In genomic region chr6:155623450-155624178, GRCh38 we compare ENCODE assay signal across 16 cellular contexts.
DNase-seq lines count a peak whose midpoint lies in the region; ATAC-seq and TF ChIP-seq lines count a peak whose summit lies in the region.
"Had no signal": no experiment of that assay in that cellular context is flagged by ENCODE, and none has a peak within 500 bp of the region (broad histone marks: within the 10 kb centered on the region; RNA-seq: fewer than 3 reads in every experiment).

No MANE protein-coding gene starts in this region.

- H3K27me3 ChIP-seq in HUES6 (ENCODE audit: control insufficient read depth, insufficient read depth, low read length), result no peaks in the 10 kb centered on the region
- no peaks in the 10 kb centered on the region for H3K27me3 ChIP-seq in endodermal cell (ENCODE audit: control insufficient read depth, insufficient read depth, low read length, poor library complexity, severe bottlenecking)
- no peaks in the 10 kb centered on the region for H3K27me3 ChIP-seq in iPS-18a (ENCODE audit: control insufficient read depth, insufficient read depth, low read length)
- H3K27me3 ChIP-seq: BE2C had no signal

- H3K27ac ChIP-seq in HUES6 (ENCODE audit: low read depth, low read length) (peak overlapping the region; percentile 85), endodermal cell (ENCODE audit: low read depth, low read length) (no peak overlapping the region), iPS-18a (ENCODE audit: low read length) (peak overlapping the region; percentile 81)
- H3K27ac ChIP-seq: A549, C4-2B had no signal

- H3K4me3 ChIP-seq in HUES6 (ENCODE audit: low read depth, low read length) (0 out of 2 replicates have a peak overlapping the region, but pooled peaks have one; percentile 19), endodermal cell (ENCODE audit: low read length) (no peak overlapping the region), iPS-18a (ENCODE audit: low read length) (no peak overlapping the region)
- H3K4me3 ChIP-seq: A549 had no signal

- ATAC-seq in GM19395 (IDR thresholded peaks at IDR 0.05; ENCODE audit: unreplicated experiment), result no peak
- ATAC-seq: A549 had no signal

- no peaks in the 10 kb centered on the region for H3K36me3 Mint-ChIP-seq in endodermal cell (ENCODE audit: low read depth)
- H3K36me3 Mint-ChIP-seq: CD4-positive, alpha-beta memory T cell had no signal

- H3K36me3 ChIP-seq in HUES6 (ENCODE audit: control insufficient read depth, insufficient read depth, low read length) (no peaks in the 10 kb centered on the region), endodermal cell (ENCODE audit: control insufficient read depth, insufficient read depth, low read length) (no peaks in the 10 kb centered on the region), iPS-18a (ENCODE audit: control insufficient read depth, low read depth, low read length) (no peaks in the 10 kb centered on the region)
- H3K36me3 ChIP-seq: BE2C had no signal

- H3K27ac Mint-ChIP-seq in endodermal cell, result peak overlapping the region; percentile 22
- H3K27ac Mint-ChIP-seq: CD4-positive, alpha-beta memory T cell had no signal

- peaks cover 7% of the 10 kb centered on the region for H3K4me1 Mint-ChIP-seq in endodermal cell

- H3K4me3 Mint-ChIP-seq in endodermal cell, result no peak overlapping the region
- H3K4me3 Mint-ChIP-seq: CD4-positive, alpha-beta memory T cell had no signal

- H3K9me3 ChIP-seq in HUES6 (ENCODE audit: control insufficient read depth, insufficient read depth, low read depth, low read length) (0 out of 2 replicates have a peak, but pooled peaks cover 5% of the 10 kb centered on the region), endodermal cell (ENCODE audit: control insufficient read depth, low read length) (no peaks in the 10 kb centered on the region), iPS-18a (ENCODE audit: control insufficient read depth, low read depth, low read length) (no peaks in the 10 kb centered on the region)
- H3K9me3 ChIP-seq: A549, BE2C had no signal

- H3K9ac ChIP-seq in HUES6 (ENCODE audit: low read length) (no peak overlapping the region), endodermal cell (ENCODE audit: extremely low read depth, low read length, poor library complexity, severe bottlenecking) (no peak overlapping the region), iPS-18a (ENCODE audit: low read length) (peak overlapping the region; percentile 54)

- no peak for DNase-seq in endodermal cell
- DNase-seq in SHP77 treated with DMSO at 0.1 percent for 48 hours (lab: John Stamatoyannopoulos, UW), result no peak
- no peak for DNase-seq in HuH-7 (ENCODE audit: low spot score)
- no peak for DNase-seq in NCI-H2171 (lab: John Stamatoyannopoulos, UW)
- DNase-seq: BE2C; CD4-positive, alpha-beta memory T cell; DMS153; DMS79 treated with DMSO at 0.1 percent for 48 hours; EL; IMR-90; KBM-7 had no signal

- no peaks in the 10 kb centered on the region for H3K9me3 Mint-ChIP-seq in endodermal cell
- H3K9me3 Mint-ChIP-seq: CD4-positive, alpha-beta memory T cell had no signal

- no peaks in the 10 kb centered on the region for H3K27me3 Mint-ChIP-seq in endodermal cell (ENCODE audit: insufficient read depth)

- no peak for TF ChIP-seq CTCF in endodermal cell (conservative IDR thresholded peaks at IDR 0.05)

- peaks cover 11% of the 10 kb centered on the region for H3K4me1 ChIP-seq in HUES6 (ENCODE audit: control insufficient read depth, insufficient read depth, low read length)
- H3K4me1 ChIP-seq in endodermal cell (ENCODE audit: control insufficient read depth, insufficient read depth, low read length), result no peaks in the 10 kb centered on the region
- H3K4me1 ChIP-seq in iPS-18a (ENCODE audit: control insufficient read depth, low read depth, low read length), result peaks cover 19% of the 10 kb centered on the region
- H3K4me1 ChIP-seq: A549, BE2C had no signal

- WGBS in endodermal cell (ENCODE audit: insufficient coverage in 1 of 2, insufficient read length in 1 of 2), 2 experiments, result 43% methylated on average over 1 of the region's 2 CpGs; no CpG with 5 or more reads in 1 of the 2 experiments
